In the genomic region with DNA sequence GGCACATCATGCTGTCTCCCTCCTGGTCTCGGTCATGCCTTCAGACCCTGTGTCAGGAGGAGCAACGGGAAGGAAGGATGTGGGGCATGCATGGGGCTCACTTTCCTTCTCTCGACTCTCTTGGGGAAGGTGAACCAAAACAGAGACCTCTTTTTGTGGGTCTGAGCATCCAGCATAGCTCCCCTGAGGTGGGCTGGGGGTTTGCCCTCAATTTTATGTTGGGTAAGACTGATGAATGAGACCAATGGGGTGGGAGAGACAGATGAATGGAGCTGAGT, we compare ENCODE assay signal across 8 cellular contexts. TPM values are rescaled to one million over a fixed set of nuclear protein-coding genes. Genes with fewer than 3 reads are reported as not detected.
A peak's percentile ranks its signal among the peaks of the same experiment; 100 is the strongest.
DNase-seq lines count a peak whose midpoint lies in the region; ATAC-seq and TF ChIP-seq lines count a peak whose summit lies in the region.

No MANE protein-coding gene starts in this region.

- H3K36me3 ChIP-seq in adipocyte (ENCODE audit: control insufficient read depth, insufficient read depth, low read length, severe bottlenecking) (peaks cover 3% of the 10 kb centered on the region), neutrophil (no peaks in the 10 kb centered on the region)

- H3K27ac ChIP-seq in neutrophil, result peak overlapping the region; percentile 90

- intact Hi-C loops in activated CD4-positive, alpha-beta T cell treated with anti-CD3 and anti-CD28 coated beads for 36 hours (cut with DNase I, micrococcal nuclease), result loop anchor here (1.0 to 5.0 kb wide), 5 partner anchors 13 to 194 kb away; partner anchors contain the start of genes VTI1A (in 2 of the 2), ZDHHC6 (in 2 of the 2) and GPAM (in 1 of the 2)

- H3K4me1 ChIP-seq in adipocyte (ENCODE audit: control insufficient read depth, insufficient read depth, low read length) (peaks cover 48% of the 10 kb centered on the region), neutrophil (ENCODE audit: control insufficient read depth in 1 of 2, insufficient read depth in 1 of 2, low read depth in 1 of 2, low read length in 1 of 2) (peaks cover 24 to 26% of the 10 kb centered on the region in 2 experiments)

- peak; percentile 29 for DNase-seq in activated CD4-positive, alpha-beta T cell treated with anti-CD3 and anti-CD28 coated beads for 36 hours
- DNase-seq in activated CD4-positive, alpha-beta T cell treated with anti-CD3 and anti-CD28 coated beads for 1 hour, result no peak
- DNase-seq in adipocyte (ENCODE audit: low read depth) (no peak), NCI-H2196 treated with DMSO at 0.1 percent for 48 hours (lab: John Stamatoyannopoulos, UW; ENCODE audit: unreplicated experiment) (no peak), NCI-H1436 treated with DMSO at 0.1 percent for 48 hours (lab: John Stamatoyannopoulos, UW) (no peak), RKO (ENCODE audit: low spot score) (no peak)

- H3K9me3 Mint-ChIP-seq in activated CD4-positive, alpha-beta T cell treated with anti-CD3 and anti-CD28 coated beads for 36 hours (ENCODE audit: low read depth), result no peaks in the 10 kb centered on the region

- POLR2A ChIA-PET in activated CD4-positive, alpha-beta T cell treated with anti-CD3 and anti-CD28 coated beads for 36 hours (lab: Charles Lee), result interaction anchor here (0.6 to 3.0 kb wide), 2 partner anchors 13 to 1589 kb away, joined by 5 to 14 read pairs; no protein-coding TSS in a partner anchor

- H3K4me3 ChIP-seq in adipocyte (ENCODE audit: low read length), result peak overlapping the region; percentile 79
- H3K4me3 ChIP-seq in neutrophil (ENCODE audit: low read depth in 1 of 2, low read length in 1 of 2), result peak overlapping the region; percentile 69 to 71

- no peak for TF ChIP-seq CTCF in neutrophil (IDR thresholded peaks at IDR 0.05)

- H3K27ac Mint-ChIP-seq in activated CD4-positive, alpha-beta T cell treated with anti-CD3 and anti-CD28 coated beads for 36 hours, result peak overlapping the region; percentile 100

- H3K4me1 Mint-ChIP-seq in activated CD4-positive, alpha-beta T cell treated with anti-CD3 and anti-CD28 coated beads for 36 hours, result peaks cover 57% of the 10 kb centered on the region

- peak overlapping the region; percentile 93 for H3K4me3 Mint-ChIP-seq in activated CD4-positive, alpha-beta T cell treated with anti-CD3 and anti-CD28 coated beads for 36 hours

- no peaks in the 10 kb centered on the region for H3K27me3 Mint-ChIP-seq in activated CD4-positive, alpha-beta T cell treated with anti-CD3 and anti-CD28 coated beads for 36 hours

- peak overlapping the region; percentile 87 for H3K9ac ChIP-seq in adipocyte (ENCODE audit: low read length)

- H3K27me3 ChIP-seq in adipocyte (replicated peaks; ENCODE audit: control insufficient read depth, insufficient read depth, low read length) (no peaks in the 10 kb centered on the region), neutrophil (no peaks in the 10 kb centered on the region)

- CTCF ChIA-PET in activated CD4-positive, alpha-beta T cell treated with anti-CD3 and anti-CD28 coated beads for 36 hours (lab: Charles Lee), result interaction anchor here (2.6 kb wide), 1 partner anchor 10 kb away, joined by 18 read pairs; no protein-coding TSS in a partner anchor

- peaks cover 35% of the 10 kb centered on the region for H3K36me3 Mint-ChIP-seq in activated CD4-positive, alpha-beta T cell treated with anti-CD3 and anti-CD28 coated beads for 36 hours (ENCODE audit: low read depth)

- H3K9me3 ChIP-seq in adipocyte (ENCODE audit: control insufficient read depth, low read length), result no peaks in the 10 kb centered on the region
- H3K9me3 ChIP-seq in neutrophil, result no peaks in the 10 kb centered on the region

- peak; percentile 10 for ATAC-seq in activated CD4-positive, alpha-beta T cell treated with anti-CD3 and anti-CD28 coated beads for 36 hours
- ATAC-seq in HG03095 (IDR thresholded peaks at IDR 0.05; ENCODE audit: unreplicated experiment), result peak; percentile 27

RNA-seq across cellular contexts. Expression of gene ACSL5, which starts 2.6 kb away (rescaled TPM):
- total RNA-seq in activated CD4-positive, alpha-beta T cell treated with anti-CD3 and anti-CD28 coated beads for 36 hours, result 10 to 100 TPM; 32.0 to 32.1 TPM
